In genomic region chr2:235032949-235033348, GRCh38 we compare ENCODE assay signal across 24 cellular contexts.
"Had no signal": no experiment of that assay in that cellular context is flagged by ENCODE, and none has a peak within 500 bp of the region (broad histone marks: within the 10 kb centered on the region; RNA-seq: fewer than 3 reads in every experiment).

No MANE protein-coding gene starts in this region.

- H3K36me3 Mint-ChIP-seq: activated naive CD4-positive, alpha-beta T cell treated with anti-CD3 and anti-CD28 coated beads, Interleukin-2, amount 50 U/mL, for 72 hours had no signal

- H3K9ac ChIP-seq: KMS-11 had no signal

- H3K36me3 ChIP-seq: ascending aorta, Peyer's patch had no signal

- ATAC-seq: activated naive CD4-positive, alpha-beta T cell treated with anti-CD3 and anti-CD28 coated beads, Interleukin-2, amount 50 U/mL, for 72 hours; activated naive CD8-positive, alpha-beta T cell treated with anti-CD3 and anti-CD28 coated beads, Interleukin-2, amount 50 U/mL, for 24 hours; activated T-cell treated with anti-CD3 and anti-CD28 coated beads, Interleukin-2, amount 50 U/mL, for 4 hours; body of pancreas had no signal

- H3K9me3 Mint-ChIP-seq: activated B cell treated with CpG ODN at 0.5 μM for 24 hours; activated CD4-positive, alpha-beta T cell treated with anti-CD3 and anti-CD28 coated beads, Interleukin-2, amount 10 ng/mL, durations not matched to agents 24 days and 14 days; activated naive CD4-positive, alpha-beta T cell treated with anti-CD3 and anti-CD28 coated beads, Interleukin-2, amount 50 U/mL, for 72 hours; activated naive CD8-positive, alpha-beta T cell treated with anti-CD3 and anti-CD28 coated beads, Interleukin-2, amount 50 U/mL, for 24 hours; activated T-cell treated with anti-CD3 and anti-CD28 coated beads, Interleukin-2, amount 50 U/mL, for 4 hours; T-helper 1 cell treated with Interleukin-12 subunit alpha and Interleukin-12 subunit beta and Interleukin-4 antibody, amounts not matched to agents 30 μg/mL and 1 μg/mL, for 36 hours had no signal

- H3K4me3 ChIP-seq: ascending aorta, body of pancreas, Peyer's patch had no signal

- H3K4me1 Mint-ChIP-seq: activated B cell treated with CpG ODN at 0.5 μM for 24 hours; activated CD4-positive, alpha-beta T cell treated with anti-CD3 and anti-CD28 coated beads, Interleukin-2, amount 10 ng/mL, durations not matched to agents 24 days and 14 days; activated naive CD8-positive, alpha-beta T cell treated with anti-CD3 and anti-CD28 coated beads, Interleukin-2, amount 50 U/mL, for 24 hours had no signal

- H3K27ac Mint-ChIP-seq: activated B cell treated with CpG ODN at 0.5 μM for 24 hours; activated CD4-positive, alpha-beta T cell treated with anti-CD3 and anti-CD28 coated beads, Interleukin-2, amount 10 ng/mL, durations not matched to agents 24 days and 14 days; activated naive CD4-positive, alpha-beta T cell treated with anti-CD3 and anti-CD28 coated beads, Interleukin-2, amount 50 U/mL, for 72 hours; activated naive CD8-positive, alpha-beta T cell treated with anti-CD3 and anti-CD28 coated beads, Interleukin-2, amount 50 U/mL, for 24 hours; T-helper 1 cell treated with Interleukin-12 subunit alpha and Interleukin-12 subunit beta and Interleukin-4 antibody, amounts not matched to agents 30 μg/mL and 1 μg/mL, for 36 hours had no signal

- H3K27me3 Mint-ChIP-seq: activated CD4-positive, alpha-beta T cell treated with anti-CD3 and anti-CD28 coated beads, Interleukin-2, amount 10 ng/mL, durations not matched to agents 24 days and 14 days had no signal

- H3K9me3 ChIP-seq: ascending aorta, body of pancreas, Peyer's patch had no signal

- H3K27ac ChIP-seq: ascending aorta, KMS-11, Peyer's patch, RWPE1 had no signal

- H3K27me3 ChIP-seq: ascending aorta, body of pancreas, Peyer's patch had no signal

- DNase-seq: activated B cell treated with CpG ODN at 0.5 μM for 24 hours; activated CD4-positive, alpha-beta T cell treated with anti-CD3 and anti-CD28 coated beads for 1 hour; activated CD4-positive, alpha-beta T cell treated with anti-CD3 and anti-CD28 coated beads, Interleukin-2, amount 10 ng/mL, durations not matched to agents 24 days and 14 days; activated CD4-positive, alpha-beta T cell treated with anti-CD3 and anti-CD28 coated beads, Interleukin-2, amount 50 U/mL, for 48 hours; activated CD8-positive, alpha-beta memory T cell treated with anti-CD3 and anti-CD28 coated beads for 24 hours; activated effector memory CD4-positive, alpha-beta T cell treated with anti-CD3 and anti-CD28 coated beads, Interleukin-2, amount 50 U/mL, for 16 hours; activated naive CD4-positive, alpha-beta T cell treated with Interleukin-2 at 50 U/mL for 16 hours; activated naive CD8-positive, alpha-beta T cell treated with anti-CD3 and anti-CD28 coated beads, Interleukin-2, amount 50 U/mL, for 24 hours; activated T-cell treated with anti-CD3 and anti-CD28 coated beads, Interleukin-2, amount 50 U/mL, for 4 hours; amniotic stem cell; body of pancreas; NCI-H1092 treated with DMSO at 0.1 percent for 48 hours; NCI-H1436; NCI-H187; NCI-H2081 treated with DMSO at 0.1 percent for 48 hours; NCI-H446; NCI-H524; Peyer's patch; SHP77 treated with DMSO at 0.1 percent for 48 hours had no signal

- H3K4me3 Mint-ChIP-seq: activated B cell treated with CpG ODN at 0.5 μM for 24 hours; activated CD4-positive, alpha-beta T cell treated with anti-CD3 and anti-CD28 coated beads, Interleukin-2, amount 10 ng/mL, durations not matched to agents 24 days and 14 days; activated naive CD8-positive, alpha-beta T cell treated with anti-CD3 and anti-CD28 coated beads, Interleukin-2, amount 50 U/mL, for 24 hours; activated T-cell treated with anti-CD3 and anti-CD28 coated beads, Interleukin-2, amount 50 U/mL, for 4 hours; T-helper 1 cell treated with Interleukin-12 subunit alpha and Interleukin-12 subunit beta and Interleukin-4 antibody, amounts not matched to agents 30 μg/mL and 1 μg/mL, for 36 hours had no signal
